ENCODE assay signal across 1 cellular context in the genomic region with DNA sequence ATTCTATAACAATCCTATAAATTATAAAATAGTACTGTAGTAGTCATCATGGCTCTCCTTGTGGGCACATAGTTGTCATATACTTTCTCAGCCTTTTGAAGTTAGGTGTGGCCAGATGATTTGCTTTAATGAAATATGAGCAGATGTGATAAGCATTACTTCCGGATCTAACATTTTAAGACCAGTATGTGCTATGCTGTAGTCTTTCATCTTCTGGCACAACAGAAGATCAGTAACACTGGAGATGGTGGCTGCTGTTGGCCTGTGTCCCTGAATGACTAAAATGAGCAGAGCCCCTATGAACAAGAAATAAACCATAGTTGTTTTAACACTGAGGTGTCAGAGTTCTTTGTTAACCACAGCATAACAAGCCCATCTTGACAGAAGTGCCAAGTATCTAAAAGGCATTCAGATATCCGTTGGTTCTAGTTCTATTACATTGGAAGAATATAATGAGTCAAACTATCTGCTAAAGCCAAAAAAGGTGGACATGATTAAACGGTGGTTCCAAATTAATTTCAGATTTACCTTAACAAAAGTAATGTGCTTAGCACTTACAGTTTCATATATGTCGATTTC.
TF ChIP-seq lines count a peak whose summit lies in the region.

No MANE protein-coding gene starts in this region.

TF ChIP-seq in K562, 482 proteins besides CTCF, POLR2A, EP300 and RAD21 (continued from another document):
- TF ChIP-seq, protein P1, sequence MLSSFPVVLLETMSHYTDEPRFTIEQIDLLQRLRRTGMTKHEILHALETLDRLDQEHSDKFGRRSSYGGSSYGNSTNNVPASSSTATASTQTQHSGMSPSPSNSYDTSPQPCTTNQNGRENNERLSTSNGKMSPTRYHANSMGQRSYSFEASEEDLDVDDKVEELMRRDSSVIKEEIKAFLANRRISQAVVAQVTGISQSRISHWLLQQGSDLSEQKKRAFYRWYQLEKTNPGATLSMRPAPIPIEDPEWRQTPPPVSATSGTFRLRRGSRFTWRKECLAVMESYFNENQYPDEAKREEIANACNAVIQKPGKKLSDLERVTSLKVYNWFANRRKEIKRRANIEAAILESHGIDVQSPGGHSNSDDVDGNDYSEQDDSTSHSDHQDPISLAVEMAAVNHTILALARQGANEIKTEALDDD (IDR thresholded peaks at IDR 0.05), result 0 out of 2 replicates have a peak, but pooled peaks have one; percentile 32
- TF ChIP-seq MIER1 (IDR thresholded peaks at IDR 0.05; ENCODE audit: low read depth) (no peak), SMARCC2 (IDR thresholded peaks at IDR 0.05; ENCODE audit: low read depth) (no peak), CBFA2T3 (IDR thresholded peaks at IDR 0.05) (peak; percentile 41), RBBP5 (IDR thresholded peaks at IDR 0.05; ENCODE audit: borderline replicate concordance, insufficient read depth, low read length, poor library complexity, severe bottlenecking) (no peak), CBFB (CRISPR knock-in tag; IDR thresholded peaks at IDR 0.05) (no peak), ETV1 (tag; conservative IDR thresholded peaks at IDR 0.05; ENCODE audit: low read depth) (peak; percentile 33; the same call in 1 of the 2 replicates), ARID1B (IDR thresholded peaks at IDR 0.05) (peak; percentile 38; the same call in 1 of the 2 replicates), SETDB1 (IDR thresholded peaks at IDR 0.05; ENCODE audit: low read length) (no peak), MEIS2 (IDR thresholded peaks at IDR 0.05; ENCODE audit: partially characterized antibody) (peak; percentile 60), SMC3 (conservative IDR thresholded peaks at IDR 0.05; ENCODE audit: insufficient read depth, low read depth, low read length) (no peak), THRA (IDR thresholded peaks at IDR 0.05) (no peak), RUNX1 (IDR thresholded peaks at IDR 0.05; ENCODE audit: low read depth) (no peak)
